In the genomic region with DNA sequence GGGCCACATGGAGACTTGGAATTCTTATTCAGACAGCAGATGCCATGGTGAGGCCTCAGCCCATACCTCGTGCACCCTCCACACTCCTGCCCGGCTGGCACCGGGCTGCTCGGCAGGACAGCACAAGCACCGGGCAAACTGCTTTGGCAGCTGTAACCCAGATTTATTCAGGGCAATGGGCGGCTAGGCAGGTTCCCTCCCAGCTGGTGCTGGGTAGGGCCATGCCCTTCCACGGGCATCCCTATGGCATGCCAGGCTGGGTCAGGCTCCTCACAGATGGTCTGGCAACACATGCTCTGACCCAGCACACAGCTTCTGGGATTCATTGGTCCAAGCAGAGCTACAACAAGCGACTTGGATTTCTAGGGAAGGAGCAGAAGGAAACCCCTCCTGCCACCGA, we compare ENCODE assay signal across 19 cellular contexts.
"Had no signal": no experiment of that assay in that cellular context is flagged by ENCODE, and none has a peak within 500 bp of the region (broad histone marks: within the 10 kb centered on the region; RNA-seq: fewer than 3 reads in every experiment).

No MANE protein-coding gene starts in this region.

- H3K4me1 Mint-ChIP-seq: activated CD4-positive, alpha-beta T cell treated with anti-CD3 and anti-CD28 coated beads for 36 hours; activated naive CD4-positive, alpha-beta T cell treated with anti-CD3 and anti-CD28 coated beads, Interleukin-2, amount 10 ng/mL, durations not matched to agents 7 days and 5 days; nephron; WTC11 had no signal

- H3K27ac ChIP-seq: brain microvascular endothelial cell, thoracic aorta had no signal

- H3K9me3 ChIP-seq: thoracic aorta had no signal

- H3K9me3 Mint-ChIP-seq: activated naive CD4-positive, alpha-beta T cell treated with anti-CD3 and anti-CD28 coated beads, Interleukin-2, amount 10 ng/mL, durations not matched to agents 7 days and 5 days; activated naive CD8-positive, alpha-beta T cell treated with anti-CD3 and anti-CD28 coated beads, Interleukin-2, amount 50 U/mL, for 24 hours; activated T-cell treated with anti-CD3 and anti-CD28 coated beads, Interleukin-2, amount 50 U/mL, for 24 hours; dendritic cell treated with granulocyte-macrophage colony-stimulating factor and Interleukin-4, amounts not matched to agents 40 ng/mL and 50 ng/mL, for 4 days; nephron; WTC11 had no signal

- H3K36me3 Mint-ChIP-seq: activated naive CD4-positive, alpha-beta T cell treated with anti-CD3 and anti-CD28 coated beads, Interleukin-2, amount 10 ng/mL, durations not matched to agents 7 days and 5 days; WTC11 had no signal

- H3K4me3 ChIP-seq: thoracic aorta had no signal

- H3K4me3 Mint-ChIP-seq: activated CD4-positive, alpha-beta T cell treated with anti-CD3 and anti-CD28 coated beads for 36 hours; activated naive CD4-positive, alpha-beta T cell treated with anti-CD3 and anti-CD28 coated beads, Interleukin-2, amount 10 ng/mL, durations not matched to agents 7 days and 5 days; activated naive CD8-positive, alpha-beta T cell treated with anti-CD3 and anti-CD28 coated beads, Interleukin-2, amount 50 U/mL, for 24 hours; activated T-cell treated with anti-CD3 and anti-CD28 coated beads, Interleukin-2, amount 50 U/mL, for 24 hours; dendritic cell treated with granulocyte-macrophage colony-stimulating factor and Interleukin-4, amounts not matched to agents 40 ng/mL and 50 ng/mL, for 4 days; nephron; WTC11 had no signal

- H3K27me3 Mint-ChIP-seq: activated CD4-positive, alpha-beta T cell treated with anti-CD3 and anti-CD28 coated beads for 36 hours; activated naive CD8-positive, alpha-beta T cell treated with anti-CD3 and anti-CD28 coated beads, Interleukin-2, amount 50 U/mL, for 24 hours; activated T-cell treated with anti-CD3 and anti-CD28 coated beads, Interleukin-2, amount 50 U/mL, for 24 hours had no signal

- H3K36me3 ChIP-seq: brain microvascular endothelial cell, thoracic aorta had no signal

- H3K27me3 ChIP-seq: brain microvascular endothelial cell had no signal

- H3K27ac Mint-ChIP-seq: activated CD4-positive, alpha-beta T cell treated with anti-CD3 and anti-CD28 coated beads for 36 hours; activated naive CD4-positive, alpha-beta T cell treated with anti-CD3 and anti-CD28 coated beads, Interleukin-2, amount 10 ng/mL, durations not matched to agents 7 days and 5 days; activated naive CD8-positive, alpha-beta T cell treated with anti-CD3 and anti-CD28 coated beads, Interleukin-2, amount 50 U/mL, for 24 hours; activated T-cell treated with anti-CD3 and anti-CD28 coated beads, Interleukin-2, amount 50 U/mL, for 24 hours; dendritic cell treated with granulocyte-macrophage colony-stimulating factor and Interleukin-4, amounts not matched to agents 40 ng/mL and 50 ng/mL, for 4 days; nephron; WTC11 had no signal

- ATAC-seq: activated CD4-positive, alpha-beta T cell treated with anti-CD3 and anti-CD28 coated beads for 36 hours; activated naive CD8-positive, alpha-beta T cell treated with anti-CD3 and anti-CD28 coated beads, Interleukin-2, amount 50 U/mL, for 24 hours; SK-N-SH treated with all-trans-retinoic acid at 6 μM for 48 hours; WTC11 had no signal

- DNase-seq: activated CD4-positive, alpha-beta T cell treated with anti-CD3 and anti-CD28 coated beads for 36 hours; activated CD4-positive, alpha-beta T cell treated with anti-CD3 and anti-CD28 coated beads, Interleukin-2, amount 50 U/mL, for 48 hours; activated naive CD4-positive, alpha-beta T cell treated with anti-CD3 and anti-CD28 coated beads, Interleukin-2, amount 10 ng/mL, durations not matched to agents 7 days and 5 days; activated naive CD8-positive, alpha-beta T cell treated with anti-CD3 and anti-CD28 coated beads, Interleukin-2, amount 50 U/mL, for 24 hours; activated T-cell treated with anti-CD3 and anti-CD28 coated beads, Interleukin-2, amount 50 U/mL, for 24 hours; aorta; brain microvascular endothelial cell; central memory CD4-positive, alpha-beta T cell; effector memory CD4-positive, alpha-beta T cell; mesenchymal stem cell; retina; SHP77 treated with DMSO at 0.1 percent for 48 hours; T-helper 1 cell; T1000 had no signal
